In the genomic region with DNA sequence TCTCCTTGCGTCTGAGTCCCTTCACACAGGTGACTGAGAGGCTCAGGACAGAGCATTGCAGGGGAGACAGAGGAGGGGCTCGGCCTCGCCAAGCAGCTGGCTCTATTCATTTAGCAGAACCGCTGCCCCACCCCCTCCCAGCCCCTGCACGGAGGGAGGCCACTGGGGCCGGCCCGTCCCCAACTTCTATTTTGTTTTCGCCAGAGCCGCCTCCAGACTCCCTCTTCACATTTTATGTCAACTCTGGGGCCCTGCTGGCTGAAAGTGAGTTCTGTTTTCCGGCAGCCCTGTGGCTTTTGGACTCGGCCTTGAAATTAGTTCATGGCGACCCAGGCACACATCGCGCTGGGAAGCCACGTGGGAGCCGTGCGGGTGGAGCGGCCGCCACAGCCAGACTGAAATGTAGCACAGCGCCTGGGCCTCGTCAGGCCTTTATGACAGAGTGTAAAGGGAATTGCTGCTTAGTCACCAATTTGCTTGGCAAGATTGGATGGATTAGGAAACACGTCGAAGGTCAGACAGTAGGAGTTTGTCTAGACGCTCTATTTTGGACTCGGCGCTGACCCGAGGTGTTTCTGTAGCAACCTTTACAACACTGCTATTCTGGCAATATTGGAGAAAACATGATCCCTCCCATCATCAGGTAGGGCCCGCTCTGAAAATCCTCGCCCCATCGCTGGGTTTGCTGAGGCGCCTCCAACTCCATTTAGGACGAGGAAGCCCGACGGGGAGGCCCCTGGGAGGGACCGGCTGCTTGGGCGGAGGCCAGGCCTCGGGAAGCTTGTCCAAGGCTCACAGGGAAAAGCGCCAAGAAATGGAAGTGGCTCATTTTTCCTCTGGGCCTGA, we compare ENCODE assay signal across 10 cellular contexts.
A peak's percentile ranks its signal among the peaks of the same experiment; 100 is the strongest.
DNase-seq lines count a peak whose midpoint lies in the region; ATAC-seq and TF ChIP-seq lines count a peak whose summit lies in the region.
"Had no signal": no experiment of that assay in that cellular context is flagged by ENCODE, and none has a peak within 500 bp of the region (broad histone marks: within the 10 kb centered on the region; RNA-seq: fewer than 3 reads in every experiment).

No MANE protein-coding gene starts in this region.

- 0 out of 2 replicates have a peak, but pooled peaks have one; percentile 12 for TF ChIP-seq EP300 in Ishikawa (IDR thresholded peaks at IDR 0.05; ENCODE audit: borderline replicate concordance)

- TF ChIP-seq RAD21 in Ishikawa (IDR thresholded peaks at IDR 0.05; ENCODE audit: low read depth): peak; percentile 0; the same call in 1 of the 2 replicates

- H3K27ac ChIP-seq in substantia nigra (ENCODE audit: low read depth, low read length, poor library complexity, severe bottlenecking): no peak overlapping the region

- TF ChIP-seq CTCF in choroid plexus epithelial cell (conservative IDR thresholded peaks at IDR 0.05; ENCODE audit: low read depth, low read length): peak; percentile 32

- peak; percentile 47 for ATAC-seq in left lobe of liver
- no peak for ATAC-seq in stimulated activated naive CD8-positive, alpha-beta T cell treated with anti-CD3 and anti-CD28 coated beads, Interleukin-15, Interleukin-2, amounts not matched to agents 100 U/mL and 50 U/mL, for 24 hours
- no peak for ATAC-seq in HG03196 (IDR thresholded peaks at IDR 0.05; ENCODE audit: unreplicated experiment)
- ATAC-seq in GM19397 (IDR thresholded peaks at IDR 0.05; ENCODE audit: unreplicated experiment): no peak

- DNase-seq in choroid plexus epithelial cell (ENCODE audit: low read depth): peak; percentile 97
- no peak for DNase-seq in left lobe of liver (ENCODE audit: low spot score)
- DNase-seq in substantia nigra (lab: John Stamatoyannopoulos, UW): peak in 29 of 49 donors; percentile 12 to 82 (median 42)
- DNase-seq in effector CD8-positive, alpha-beta T cell (lab: John Stamatoyannopoulos, UW): no peak
- no peak for DNase-seq in stimulated activated naive CD8-positive, alpha-beta T cell treated with anti-CD3 and anti-CD28 coated beads, Interleukin-15, Interleukin-2, amounts not matched to agents 100 U/mL and 50 U/mL, for 24 hours
- DNase-seq: activated CD4-positive, alpha-beta T cell treated with anti-CD3 and anti-CD28 coated beads, Interleukin-2, amount 50 U/mL, for 48 hours; KG1 had no signal

- H3K4me3 ChIP-seq in choroid plexus epithelial cell (ENCODE audit: low read depth, low read length): no peak overlapping the region

TF ChIP-seq in Ishikawa, 13 proteins besides CTCF, POLR2A, EP300 and RAD21:
- TF ChIP-seq, protein P1, sequence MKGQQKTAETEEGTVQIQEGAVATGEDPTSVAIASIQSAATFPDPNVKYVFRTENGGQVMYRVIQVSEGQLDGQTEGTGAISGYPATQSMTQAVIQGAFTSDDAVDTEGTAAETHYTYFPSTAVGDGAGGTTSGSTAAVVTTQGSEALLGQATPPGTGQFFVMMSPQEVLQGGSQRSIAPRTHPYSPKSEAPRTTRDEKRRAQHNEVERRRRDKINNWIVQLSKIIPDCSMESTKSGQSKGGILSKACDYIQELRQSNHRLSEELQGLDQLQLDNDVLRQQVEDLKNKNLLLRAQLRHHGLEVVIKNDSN (IDR thresholded peaks at IDR 0.05): no peak
- TF ChIP-seq TEAD4 (IDR thresholded peaks at IDR 0.05) (0 out of 2 replicates have a peak, but pooled peaks have one; percentile 11), MAX (IDR thresholded peaks at IDR 0.05) (peak; percentile 42; the same call in 1 of the 2 replicates), NFIC (IDR thresholded peaks at IDR 0.05) (peak; percentile 84)
TF ChIP-seq in Ishikawa: peak in this region for 3.

Comparison
In these comparisons a context has a peak if more than half of its experiments do, and no peak if none do; other contexts are left out.
1. DNase-seq: peak in choroid plexus epithelial cell (single experiment) and substantia nigra (29 of 49); none in left lobe of liver (single experiment), effector CD8-positive, alpha-beta T cell (single experiment) and stimulated activated naive CD8-positive, alpha-beta T cell treated with anti-CD3 and anti-CD28 coated beads, Interleukin-15, Interleukin-2, amounts not matched to agents 100 U/mL and 50 U/mL, for 24 hours (single experiment).